Comparison of ENCODE assay signal across 8 cellular contexts in genomic region chr9:100352201-100352726, GRCh38. TPM values are rescaled to one million over a fixed set of nuclear protein-coding genes. Genes with fewer than 3 reads are reported as not detected.
A peak's percentile ranks its signal among the peaks of the same experiment; 100 is the strongest.
DNase-seq lines count a peak whose midpoint lies in the region; ATAC-seq, FAIRE-seq and TF ChIP-seq lines count a peak whose summit lies in the region.

No MANE protein-coding gene starts in this region.

- FAIRE-seq in GM19239 (lab: Jason Lieb, UNC) (peak; percentile 65), bronchial epithelial cell (lab: Jason Lieb, UNC) (no peak), keratinocyte (lab: Jason Lieb, UNC) (no peak)

- H3K36me3 ChIP-seq in BJ (ENCODE audit: control insufficient read depth, insufficient read depth, low read length) (no peaks in the 10 kb centered on the region; the same call in 1 of the 2 replicates), bronchial epithelial cell (ENCODE audit: control insufficient read depth, insufficient read depth, low read length) (no peaks in the 10 kb centered on the region), keratinocyte (ENCODE audit: control insufficient read depth in 2 of 2, extremely low read depth in 1 of 2, insufficient read depth in 2 of 2, low read length in 2 of 2) (no peaks in the 10 kb centered on the region)

- peaks cover 54% of the 10 kb centered on the region for H3K79me2 ChIP-seq in keratinocyte (ENCODE audit: control insufficient read depth, insufficient read depth, low read length)

- peak; percentile 40 for ATAC-seq in HG03342 (IDR thresholded peaks at IDR 0.05; ENCODE audit: unreplicated experiment)

- dilution Hi-C loops in keratinocyte (cut with MboI; ENCODE audit: extremely low pct_ligation_motif_present, low sequenced_read_pairs): no loop called here

- CTCF ChIA-PET in BJ (lab: Yijun Ruan, JAX): interaction anchor here (0.6 to 1.9 kb wide), 6 partner anchors 10 to 250 kb away, joined by 3 to 6 read pairs (median 4); no protein-coding TSS in a partner anchor

- H3K9me1 ChIP-seq in keratinocyte (ENCODE audit: control insufficient read depth, extremely low read depth, insufficient read depth, low read length): peaks cover 3% of the 10 kb centered on the region

- H4K20me1 ChIP-seq in keratinocyte (ENCODE audit: control insufficient read depth, extremely low read depth, insufficient read depth, low read length): peaks cover 9% of the 10 kb centered on the region

- H3K27me3 ChIP-seq in BJ (ENCODE audit: control insufficient read depth, insufficient read depth, low read length) (no peaks in the 10 kb centered on the region), bronchial epithelial cell (ENCODE audit: control insufficient read depth, insufficient read depth, low read length) (no peaks in the 10 kb centered on the region), keratinocyte (ENCODE audit: control insufficient read depth, extremely low read depth, insufficient read depth, low read length) (no peaks in the 10 kb centered on the region)

- H3K9ac ChIP-seq in keratinocyte (ENCODE audit: control insufficient read depth, extremely low read depth, insufficient read depth, low read length): peak overlapping the region; percentile 95

- peak overlapping the region; percentile 96 for H2AFZ ChIP-seq in keratinocyte (ENCODE audit: control insufficient read depth, low read length)

- DNase-seq in BJ (ENCODE audit: low read depth) (no peak), GM19239 (ENCODE audit: insufficient read length, low spot score) (no peak), T-helper 2 cell (peak in 3 of 5 experiments; percentile 2 to 31 (median 3)), bronchial epithelial cell (ENCODE audit: low read depth) (peak; percentile 8), keratinocyte (ENCODE audit: low read depth, low spot score) (no peak), epidermal melanocyte (ENCODE audit: insufficient read length, low spot score) (no peak)
- DNase-seq in stimulated activated CD4-positive, alpha-beta T cell treated with anti-CD3 and anti-CD28 coated beads, Interleukin-1b, Interleukin-23, amount 100 ng/mL, for 48 hours: peak; percentile 17

- no peaks in the 10 kb centered on the region for H3K9me3 ChIP-seq in keratinocyte (ENCODE audit: control insufficient read depth, low read depth, low read length)

- POLR2A ChIA-PET in BJ (lab: Charles Lee): no interaction called here

- H3K4me2 ChIP-seq in keratinocyte (ENCODE audit: control insufficient read depth, extremely low read depth, insufficient read depth, low read depth, low read length): peak overlapping the region; percentile 96

- H3K4me3 ChIP-seq in BJ (ENCODE audit: low read depth, low read length) (peak overlapping the region; percentile 94), bronchial epithelial cell (ENCODE audit: low read depth, low read length) (peak overlapping the region; percentile 89), keratinocyte (ENCODE audit: control insufficient read depth in 2 of 3, extremely low read depth in 1 of 3, insufficient read depth in 2 of 3, low read depth in 1 of 3, low read length in 3 of 3) (peak overlapping the region; percentile 89 to 92 (median 90))

- H3K27ac ChIP-seq in keratinocyte (ENCODE audit: control insufficient read depth, insufficient read depth, low read length): peak overlapping the region; percentile 88

- TF ChIP-seq CTCF in BJ (IDR thresholded peaks at IDR 0.05; ENCODE audit: insufficient read depth, low read depth, low read length) (no peak), bronchial epithelial cell (IDR thresholded peaks at IDR 0.05; ENCODE audit: insufficient read depth, low read length, severe bottlenecking) (no peak), keratinocyte (optimal IDR thresholded peaks at IDR 0.05 in 1 of 3, IDR thresholded peaks at IDR 0.05 in 1 of 3, conservative IDR thresholded peaks at IDR 0.05 in 1 of 3; ENCODE audit: extremely low read depth in 1 of 3, insufficient read depth in 2 of 3, low read length in 3 of 3) (no peak)

- peaks cover 24% of the 10 kb centered on the region for H3K4me1 ChIP-seq in keratinocyte (ENCODE audit: control insufficient read depth, extremely low read depth, insufficient read depth, low read length)

RNA-seq across cellular contexts. Expression of gene TEX10, which starts 0.5 kb away (rescaled TPM):
- 12.8 and 23.6 TPM in 2 replicates for polyA plus RNA-seq in BJ (2011; rRNA removed)
- 11.6 and 13.2 TPM in 2 replicates for polyA minus RNA-seq in BJ (2011; rRNA and poly(A)+ RNA removed)
- total RNA-seq in bronchial epithelial cell: 22.9 and 30.0 TPM in 2 replicates
- 31.3 to 50.7 TPM (median 32.9 TPM) in 3 replicates for polyA plus RNA-seq in keratinocyte
- polyA plus RNA-seq in keratinocyte (2011; ENCODE audit: low read depth): 18.6 TPM
- 19.1 and 39.6 TPM in 2 replicates for polyA plus RNA-seq in keratinocyte (2011; cell fraction: cytosol; rRNA removed)
- 40.9 and 50.7 TPM in 2 replicates for polyA plus RNA-seq in keratinocyte (2011; cell fraction: nucleus; rRNA removed)
- 23.4 and 26.6 TPM in 2 replicates for polyA plus RNA-seq in keratinocyte (2012; ENCODE audit: low replicate concordance)
- polyA minus RNA-seq in keratinocyte: 12.5 to 58.2 TPM (median 29.1 TPM) in 3 replicates
- polyA minus RNA-seq in keratinocyte (2011; cell fraction: cytosol; rRNA and poly(A)+ RNA removed): 15.0 TPM
- 26.2 and 50.9 TPM in 2 replicates for polyA minus RNA-seq in keratinocyte (2011; cell fraction: nucleus; rRNA and poly(A)+ RNA removed)

Comparison
In these comparisons a context has a peak if more than half of its experiments do, and no peak if none do; other contexts are left out.
1. DNase-seq: peak in T-helper 2 cell (3 of 5), bronchial epithelial cell (single experiment) and stimulated activated CD4-positive, alpha-beta T cell treated with anti-CD3 and anti-CD28 coated beads, Interleukin-1b, Interleukin-23, amount 100 ng/mL, for 48 hours (single experiment); none in BJ (single experiment), GM19239 (single experiment), keratinocyte (single experiment) and epidermal melanocyte (single experiment).
2. Peak in every context shown above with its lines, with median percentiles within 50 percentile points of each other: H3K4me3 ChIP-seq.